In the genomic region with DNA sequence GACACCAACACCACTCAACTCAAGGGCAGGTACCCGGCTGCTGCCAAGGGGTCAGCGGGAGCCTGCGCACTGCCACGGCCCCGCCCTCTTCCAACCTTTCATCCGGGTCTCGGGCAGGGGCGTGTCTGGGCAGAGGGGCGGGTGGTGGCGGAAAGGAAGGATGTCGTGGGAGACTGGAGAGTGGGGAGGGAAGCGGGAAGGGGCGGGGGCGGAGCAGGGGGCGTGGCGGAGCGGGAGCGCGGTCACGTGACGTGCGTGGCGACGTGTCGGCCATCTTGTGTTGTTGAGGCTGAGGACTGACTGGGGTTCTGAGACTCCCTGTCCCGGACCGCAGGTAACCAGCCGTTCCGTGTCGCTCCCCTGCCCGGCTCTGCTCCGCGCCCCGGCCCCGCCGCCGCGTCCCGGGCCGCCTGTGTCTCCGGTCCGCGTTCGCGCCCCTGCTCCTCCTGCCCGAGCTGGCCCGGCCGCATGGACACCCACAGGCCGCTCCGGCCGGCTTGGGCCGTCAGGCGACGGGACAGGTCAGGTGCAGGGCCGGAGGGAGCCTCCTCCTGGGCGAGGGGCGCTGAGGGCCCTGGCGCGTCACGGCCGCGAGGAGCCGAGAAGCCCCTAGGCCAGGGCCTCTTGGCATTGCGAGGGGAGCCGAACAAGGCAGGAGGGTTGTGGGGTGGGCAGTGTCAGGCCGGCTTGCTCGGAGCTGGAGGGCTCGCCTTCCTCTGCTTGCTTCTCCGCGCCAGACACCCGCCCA, we compare ENCODE assay signal across 8 cellular contexts. TPM values are rescaled to one million over a fixed set of nuclear protein-coding genes. Genes with fewer than 3 reads are reported as not detected.
A peak's percentile ranks its signal among the peaks of the same experiment; 100 is the strongest.
DNase-seq lines count a peak whose midpoint lies in the region; ATAC-seq, FAIRE-seq and TF ChIP-seq lines count a peak whose summit lies in the region.

Gene GIGYF2 (plus strand): TSS at position 273 of the 748 bp plus-strand sequence. CDS start 37,867 bp downstream, outside the sequence.

- peaks cover 9% of the 10 kb centered on the region; the same call in 1 of the 2 replicates for H4K20me1 ChIP-seq in OCI-LY3 (ENCODE audit: insufficient read depth, low read length)

- peak within 1 kb of the TSS; percentile 83 for H3K9ac ChIP-seq in OCI-LY3 (ENCODE audit: low read length)

- in situ Hi-C loops in endometrial microvascular endothelial cells (cut with HindIII; ENCODE audit: inconsistent ontology term, low pct_unique_long_range_greater_than_20kb, low sequenced_read_pairs) = no loop called here

- peaks cover 17% of the 10 kb centered on the region for H3K4me1 ChIP-seq in OCI-LY3 (ENCODE audit: low read length)
- H3K4me1 ChIP-seq in mesodermal cell (ENCODE audit: control insufficient read depth, insufficient read depth, low read length, poor library complexity, severe bottlenecking) = peaks cover 21% of the 10 kb centered on the region

- no peaks in the 10 kb centered on the region for H3K27me3 ChIP-seq in OCI-LY3 (ENCODE audit: low read depth, low read length)

- 0 to 1% methylated on average over 39 to 60 of the region's 71 CpGs for WGBS in mesodermal cell (ENCODE audit: insufficient coverage in 2 of 2), 2 experiments

- H3K27ac ChIP-seq in OCI-LY3 (ENCODE audit: low read length) = peak within 1 kb of the TSS; percentile 22
- H3K27ac ChIP-seq in mesodermal cell (ENCODE audit: low read depth, low read length, severe bottlenecking) = peak within 1 kb of the TSS; percentile 91

- TF ChIP-seq CTCF in D721Med (IDR thresholded peaks at IDR 0.05; ENCODE audit: insufficient read depth, missing control alignments) (no peak), OCI-LY3 (IDR thresholded peaks at IDR 0.05; ENCODE audit: low read depth, low read length) (no peak)

- peaks cover 49% of the 10 kb centered on the region for H3K79me2 ChIP-seq in OCI-LY3 (ENCODE audit: low read length)

- peak; percentile 70 for ATAC-seq in GM21526 (IDR thresholded peaks at IDR 0.05; ENCODE audit: low FRiP score, unreplicated experiment)

- H2AFZ ChIP-seq in OCI-LY3 (ENCODE audit: low read depth, low read length) = peak within 1 kb of the TSS; percentile 95

- H3K4me3 ChIP-seq in OCI-LY3 (ENCODE audit: low read length) (peak within 1 kb of the TSS; percentile 92), mesodermal cell (ENCODE audit: extremely low read depth, insufficient read depth, low read length, poor library complexity, severe bottlenecking) (peak within 1 kb of the TSS; percentile 92)

- H3K9me3 ChIP-seq in OCI-LY3 (ENCODE audit: insufficient read depth, low read length) (no peaks in the 10 kb centered on the region), mesodermal cell (ENCODE audit: control insufficient read depth, low read length) (no peaks in the 10 kb centered on the region)

- FAIRE-seq in D721Med (lab: Jason Lieb, UNC) = no peak

- H3K36me3 ChIP-seq in OCI-LY3 (replicated peaks; ENCODE audit: low read depth, low read length) (peaks cover 12% of the 10 kb centered on the region), mesodermal cell (ENCODE audit: control insufficient read depth, insufficient read depth, low read length) (peaks cover 9% of the 10 kb centered on the region)

- peak; percentile 94 for DNase-seq in D721Med (ENCODE audit: insufficient read length, low spot score)
- peak; percentile 89 for DNase-seq in HuH-7.5 (ENCODE audit: low spot score)
- DNase-seq in activated CD8-positive, alpha-beta memory T cell treated with anti-CD3 and anti-CD28 coated beads, Interleukin-2, amount 50 U/mL, for 4 hours = peak; percentile 92
- DNase-seq in stimulated activated CD8-positive, alpha-beta memory T cell treated with anti-CD3 and anti-CD28 coated beads, Interleukin-15, amount 100 ng/mL, for 24 hours (ENCODE audit: low read depth) = peak; percentile 88

- H3K4me2 ChIP-seq in OCI-LY3 (ENCODE audit: low read length) = peak within 1 kb of the TSS; percentile 86

RNA-seq across cellular contexts. Expression of gene GIGYF2, which starts in this region (rescaled TPM):
- 41.4 TPM for total RNA-seq in endometrial microvascular endothelial cells (ENCODE audit: inconsistent ontology term)
- 35.2 TPM for polyA plus RNA-seq in mesodermal cell (2013, experiment 1 of 2)
- 33.8 TPM for polyA plus RNA-seq in mesodermal cell (2013, experiment 2 of 2)

Comparison
In these comparisons a context has a peak if more than half of its experiments do, and no peak if none do; other contexts are left out.
1. Peak in every context shown above with its lines: DNase-seq, ATAC-seq, H3K4me3 ChIP-seq and H3K27ac ChIP-seq.